ENCODE assay signal across 12 cellular contexts in genomic region chr5:111252799-111253564, GRCh38. TPM values are rescaled to one million over a fixed set of nuclear protein-coding genes. Genes with fewer than 3 reads are reported as not detected.
DNase-seq lines count a peak whose midpoint lies in the region; ATAC-seq and TF ChIP-seq lines count a peak whose summit lies in the region.
"Had no signal": no experiment of that assay in that cellular context is flagged by ENCODE, and none has a peak within 500 bp of the region (broad histone marks: within the 10 kb centered on the region; RNA-seq: fewer than 3 reads in every experiment).

No MANE protein-coding gene starts in this region.

- peak overlapping the region; percentile 91 for H3K27ac Mint-ChIP-seq in activated naive CD4-positive, alpha-beta T cell treated with anti-CD3 and anti-CD28 coated beads, Interleukin-2, amount 50 U/mL, for 24 hours
- H3K27ac Mint-ChIP-seq in stimulated activated naive CD8-positive, alpha-beta T cell treated with anti-CD3 and anti-CD28 coated beads, Interleukin-15, amount 100 ng/mL, for 72 hours: peak overlapping the region; percentile 67 to 78

- H4K20me1 ChIP-seq in Loucy (ENCODE audit: insufficient read depth, low read length, poor library complexity, severe bottlenecking): no peaks in the 10 kb centered on the region
- H4K20me1 ChIP-seq: BLaER1 treated with 17β-estradiol and CSF1 and Interleukin-3, amounts not matched to agents 10 nM and 100 nM had no signal

- no peak overlapping the region for H3K9ac ChIP-seq in Loucy (ENCODE audit: low read depth, low read length, poor library complexity, severe bottlenecking)
- H3K9ac ChIP-seq: BLaER1 treated with 17β-estradiol and CSF1 and Interleukin-3, amounts not matched to agents 10 nM and 100 nM had no signal

- H3K4me1 ChIP-seq in Loucy (ENCODE audit: insufficient read depth, low read length, poor library complexity, severe bottlenecking) (peaks cover 50% of the 10 kb centered on the region), adrenal gland (replicated peaks in 1 of 2) (no peaks in the 10 kb centered on the region)

- H3K9me3 ChIP-seq in Loucy (ENCODE audit: insufficient read depth, low read depth, low read length) (peaks cover 10% of the 10 kb centered on the region; the same call in 1 of the 2 replicates), adrenal gland (replicated peaks in 1 of 3) (no peaks in the 10 kb centered on the region)

- H3K27me3 Mint-ChIP-seq in activated naive CD4-positive, alpha-beta T cell treated with anti-CD3 and anti-CD28 coated beads, Interleukin-2, amount 50 U/mL, for 24 hours: no peaks in the 10 kb centered on the region
- no peaks in the 10 kb centered on the region for H3K27me3 Mint-ChIP-seq in stimulated activated naive CD8-positive, alpha-beta T cell treated with anti-CD3 and anti-CD28 coated beads, Interleukin-15, amount 100 ng/mL, for 72 hours

- H3K9me3 Mint-ChIP-seq in activated naive CD4-positive, alpha-beta T cell treated with anti-CD3 and anti-CD28 coated beads, Interleukin-2, amount 50 U/mL, for 24 hours: no peaks in the 10 kb centered on the region
- no peaks in the 10 kb centered on the region for H3K9me3 Mint-ChIP-seq in stimulated activated naive CD8-positive, alpha-beta T cell treated with anti-CD3 and anti-CD28 coated beads, Interleukin-15, amount 100 ng/mL, for 72 hours

- H3K4me3 Mint-ChIP-seq in activated naive CD4-positive, alpha-beta T cell treated with anti-CD3 and anti-CD28 coated beads, Interleukin-2, amount 50 U/mL, for 24 hours: peak overlapping the region; percentile 74
- peak overlapping the region; percentile 72 to 74 for H3K4me3 Mint-ChIP-seq in stimulated activated naive CD8-positive, alpha-beta T cell treated with anti-CD3 and anti-CD28 coated beads, Interleukin-15, amount 100 ng/mL, for 72 hours

- no peak for TF ChIP-seq CTCF in Loucy (conservative IDR thresholded peaks at IDR 0.05; ENCODE audit: low read length)
- no peak for TF ChIP-seq CTCF in adrenal gland (IDR thresholded peaks at IDR 0.05)

- peak; percentile 58 for ATAC-seq in HG02610 (IDR thresholded peaks at IDR 0.05; ENCODE audit: unreplicated experiment)
- ATAC-seq in stimulated activated naive CD8-positive, alpha-beta T cell treated with anti-CD3 and anti-CD28 coated beads, Interleukin-15, amount 100 ng/mL, for 72 hours: no peak
- ATAC-seq: Right ventricle myocardium inferior had no signal

- peaks cover 91% of the 10 kb centered on the region for H3K4me1 Mint-ChIP-seq in activated naive CD4-positive, alpha-beta T cell treated with anti-CD3 and anti-CD28 coated beads, Interleukin-2, amount 50 U/mL, for 24 hours
- peaks cover 84% of the 10 kb centered on the region for H3K4me1 Mint-ChIP-seq in stimulated activated naive CD8-positive, alpha-beta T cell treated with anti-CD3 and anti-CD28 coated beads, Interleukin-15, amount 100 ng/mL, for 72 hours

- H3F3A ChIP-seq in Loucy (ENCODE audit: low read depth): no peaks in the 10 kb centered on the region

- H2AFZ ChIP-seq in Loucy (ENCODE audit: low read length): no peak overlapping the region

- H3K9me2 ChIP-seq in Loucy (replicated peaks; ENCODE audit: low read depth, low read length): no peaks in the 10 kb centered on the region

- TF ChIP-seq POLR2A in adrenal gland (IDR thresholded peaks at IDR 0.05): no peak

- no peak for DNase-seq in activated naive CD4-positive, alpha-beta T cell treated with anti-CD3 and anti-CD28 coated beads, Interleukin-2, amount 50 U/mL, for 16 hours
- DNase-seq in stimulated activated naive CD8-positive, alpha-beta T cell treated with anti-CD3 and anti-CD28 coated beads, Interleukin-15, amount 100 ng/mL, for 72 hours: no peak
- no peak for DNase-seq in activated CD4-positive, CD25-positive, alpha-beta regulatory T cell (lab: John Stamatoyannopoulos, UW)
- DNase-seq in adrenal gland (no peak), NCI-H2107 (lab: John Stamatoyannopoulos, UW) (no peak)
- DNase-seq: anterior cingulate cortex, IMR-90 had no signal

- H3K27me3 ChIP-seq in Loucy (ENCODE audit: insufficient read depth, low read length, poor library complexity, severe bottlenecking) (no peaks in the 10 kb centered on the region), adrenal gland (no peaks in the 10 kb centered on the region)
- H3K27me3 ChIP-seq: BLaER1 treated with 17β-estradiol and CSF1 and Interleukin-3, amounts not matched to agents 10 nM and 100 nM had no signal

- WGBS in adrenal gland, 4 donors: 69 to 79% (median 75%) methylated on average over 5 of the region's 5 CpGs

- peak overlapping the region; percentile 25 for H3K4me3 ChIP-seq in Loucy (ENCODE audit: low read length, poor library complexity, severe bottlenecking)
- no peak overlapping the region for H3K4me3 ChIP-seq in adrenal gland
- H3K4me3 ChIP-seq: BLaER1 treated with 17β-estradiol and CSF1 and Interleukin-3, amounts not matched to agents 10 nM and 100 nM had no signal

- no peaks in the 10 kb centered on the region for H3K36me3 ChIP-seq in Loucy (ENCODE audit: insufficient read depth, low read length)
- H3K36me3 ChIP-seq in adrenal gland (replicated peaks in 1 of 2): no peaks in the 10 kb centered on the region
- H3K36me3 ChIP-seq: BLaER1 treated with 17β-estradiol and CSF1 and Interleukin-3, amounts not matched to agents 10 nM and 100 nM had no signal

- intact Hi-C loops in adrenal gland (cut with DNase I): no loop called here

- peaks cover 67% of the 10 kb centered on the region for H3K79me2 ChIP-seq in Loucy (ENCODE audit: insufficient read depth, low read length)

- H3K36me3 Mint-ChIP-seq in activated naive CD4-positive, alpha-beta T cell treated with anti-CD3 and anti-CD28 coated beads, Interleukin-2, amount 50 U/mL, for 24 hours: peaks cover 13% of the 10 kb centered on the region

- no peak overlapping the region for H3K27ac ChIP-seq in adrenal gland
- H3K27ac ChIP-seq: BLaER1 treated with 17β-estradiol and CSF1 and Interleukin-3, amounts not matched to agents 10 nM and 100 nM had no signal

- peak overlapping the region; percentile 51 for H3K4me2 ChIP-seq in Loucy (ENCODE audit: low read depth, low read length, poor library complexity, severe bottlenecking)
- H3K4me2 ChIP-seq: BLaER1 treated with 17β-estradiol and CSF1 and Interleukin-3, amounts not matched to agents 10 nM and 100 nM had no signal

RNA-seq across cellular contexts. Expression of gene CAMK4, which starts 28.8 kb away (rescaled TPM):
- 1 to 10 TPM in 5 of 8 donors, under 1 TPM in 3; 0.06 to 6.4 (median 1.3) TPM for total RNA-seq in adrenal gland
- 1 to 10 TPM in 2 of 3 donors, under 1 TPM in 1; 0.51 to 9.2 (median 2.6) TPM for polyA plus RNA-seq in adrenal gland
